1 cellular context compared by ENCODE assay signal in the genomic region with DNA sequence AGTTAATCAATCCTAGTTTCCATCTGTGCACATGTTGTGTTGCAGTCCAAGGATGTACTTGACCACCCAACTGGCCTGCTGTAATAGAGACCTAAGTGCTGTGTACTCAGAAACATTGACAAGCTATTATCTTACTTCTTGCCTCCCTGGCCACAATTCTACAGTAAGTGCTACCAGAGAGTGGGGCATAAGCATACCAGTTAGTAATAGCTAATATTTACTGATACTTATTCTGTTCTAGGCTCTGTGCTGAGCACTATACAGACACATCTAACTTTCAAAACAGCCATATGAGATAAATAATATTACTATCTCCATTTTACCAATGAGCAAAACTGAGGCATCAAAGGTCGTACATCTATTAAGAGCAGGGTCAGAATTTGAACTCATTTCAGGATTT.
TF ChIP-seq lines count a peak whose summit lies in the region.

No MANE protein-coding gene starts in this region.

TF ChIP-seq in K562, 482 proteins besides CTCF, POLR2A, EP300 and RAD21 (continued from another document):
- TF ChIP-seq, protein P1, sequence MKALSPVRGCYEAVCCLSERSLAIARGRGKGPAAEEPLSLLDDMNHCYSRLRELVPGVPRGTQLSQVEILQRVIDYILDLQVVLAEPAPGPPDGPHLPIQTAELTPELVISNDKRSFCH (CRISPR knock-in tag; IDR thresholded peaks at IDR 0.05) = no peak
- TF ChIP-seq, protein P1 (tag; IDR thresholded peaks at IDR 0.05) = no peak
- TF ChIP-seq COPS2 (conservative IDR thresholded peaks at IDR 0.05) (no peak), ZNF444 (CRISPR knock-in tag; IDR thresholded peaks at IDR 0.05) (no peak), ARNT (IDR thresholded peaks at IDR 0.05) (no peak), TEAD2 (tag; IDR thresholded peaks at IDR 0.05) (no peak), ZNF561 (CRISPR knock-in tag; conservative IDR thresholded peaks at IDR 0.05) (no peak), ARID1B (IDR thresholded peaks at IDR 0.05) (no peak), ZC3H11A (IDR thresholded peaks at IDR 0.05; ENCODE audit: low read depth, low read length) (no peak), SNIP1 (IDR thresholded peaks at IDR 0.05; ENCODE audit: low read depth) (no peak), ZNF232 (CRISPR knock-in tag; IDR thresholded peaks at IDR 0.05) (no peak), GTF2F1 (IDR thresholded peaks at IDR 0.05; ENCODE audit: low read depth, low read length) (no peak), ZZZ3 (IDR thresholded peaks at IDR 0.05) (no peak)
- TF ChIP-seq, protein P2, sequence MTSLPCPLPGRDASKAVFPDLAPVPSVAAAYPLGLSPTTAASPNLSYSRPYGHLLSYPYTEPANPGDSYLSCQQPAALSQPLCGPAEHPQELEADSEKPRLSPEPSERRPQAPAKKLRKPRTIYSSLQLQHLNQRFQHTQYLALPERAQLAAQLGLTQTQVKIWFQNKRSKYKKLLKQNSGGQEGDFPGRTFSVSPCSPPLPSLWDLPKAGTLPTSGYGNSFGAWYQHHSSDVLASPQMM (CRISPR knock-in tag; IDR thresholded peaks at IDR 0.05) = no peak
